In genomic region chr16:46721885-46722284, GRCh38 we compare ENCODE assay signal across 16 cellular contexts. TPM values are rescaled to one million over a fixed set of nuclear protein-coding genes. Genes with fewer than 3 reads are reported as not detected.
DNase-seq lines count a peak whose midpoint lies in the region; ATAC-seq and TF ChIP-seq lines count a peak whose summit lies in the region.
"Had no signal": no experiment of that assay in that cellular context is flagged by ENCODE, and none has a peak within 500 bp of the region (broad histone marks: within the 10 kb centered on the region; RNA-seq: fewer than 3 reads in every experiment).

No MANE protein-coding gene starts in this region.

- H3K36me3 ChIP-seq in heart left ventricle, result peaks cover 0 to 96% (median 6%) of the 10 kb centered on the region in 9 donors
- H3K36me3 ChIP-seq in psoas muscle (ENCODE audit: insufficient read depth in 1 of 2, low read depth in 1 of 2), result peaks cover 0 to 9% of the 10 kb centered on the region in 2 donors
- H3K36me3 ChIP-seq: HAP-1 had no signal

- no peak for TF ChIP-seq POLR2A in heart left ventricle (IDR thresholded peaks at IDR 0.05)

- 68 to 76% (median 71%) methylated on average over 4 of the region's 4 CpGs for WGBS in heart left ventricle, 4 donors
- WGBS in psoas muscle, 3 donors, result 39 to 58% (median 51%) methylated on average over 4 of the region's 4 CpGs

- peaks cover 0 to 8% (median 0%) of the 10 kb centered on the region in 12 donors for H3K4me1 ChIP-seq in heart left ventricle
- H3K4me1 ChIP-seq in psoas muscle, result peaks cover 4% of the 10 kb centered on the region
- H3K4me1 ChIP-seq: A549, HAP-1 had no signal

- intact Hi-C loops in heart left ventricle (cut with DNase I), result no loop called here
- intact Hi-C loops in Right ventricle myocardium inferior (cut with DNase I), result no loop called here
- intact Hi-C loops in psoas muscle (cut with DNase I), result no loop called here

- no peaks in the 10 kb centered on the region for H3K27me3 ChIP-seq in heart left ventricle
- H3K27me3 ChIP-seq in psoas muscle (ENCODE audit: insufficient read depth in 3 of 3, low read length in 2 of 3), result no peaks in the 10 kb centered on the region

- H3K9me3 ChIP-seq in heart left ventricle (peaks cover 0 to 9% (median 0%) of the 10 kb centered on the region in 12 donors), psoas muscle (no peaks in the 10 kb centered on the region)

- no peak for TF ChIP-seq CTCF in heart left ventricle (IDR thresholded peaks at IDR 0.05)
- TF ChIP-seq CTCF in psoas muscle (IDR thresholded peaks at IDR 0.05), result no peak

- ATAC-seq in heart left ventricle (peak; percentile 32 to 58 (median 37)), Right ventricle myocardium inferior (no peak), psoas muscle (peak; percentile 66 to 83 (median 76)), HG02571 (IDR thresholded peaks at IDR 0.05; ENCODE audit: unreplicated experiment) (no peak), GM18502 (IDR thresholded peaks at IDR 0.05; ENCODE audit: poor library complexity, unreplicated experiment) (no peak)
- ATAC-seq: A549 had no signal

- H3K27ac ChIP-seq in heart left ventricle, result no peak overlapping the region
- H3K27ac ChIP-seq in psoas muscle, result no peak overlapping the region
- H3K27ac ChIP-seq: 22Rv1, A549, GM23248 had no signal

- no peak overlapping the region for H3K4me3 ChIP-seq in heart left ventricle
- H3K4me3 ChIP-seq in psoas muscle, result no peak overlapping the region
- H3K4me3 ChIP-seq: A549, GM23248, HAP-1 had no signal

- peak; percentile 19 for DNase-seq in DMS 273 (lab: John Stamatoyannopoulos, UW; ENCODE audit: unreplicated experiment)
- no peak for DNase-seq in DMS 273 treated with DMSO at 0.1 percent for 48 hours (lab: John Stamatoyannopoulos, UW)
- no peak for DNase-seq in heart left ventricle
- DNase-seq in Right ventricle myocardium inferior (ENCODE audit: missing footprints), result no peak
- peak; percentile 73 for DNase-seq in mesenteric fat pad (ENCODE audit: low spot score)
- DNase-seq in psoas muscle, result no peak
- DNase-seq: AML-193; CD4-positive, alpha-beta memory T cell; GM23248; IMR-90 had no signal

RNA-seq across cellular contexts. Expression of gene MYLK3, which starts 26.3 kb away (rescaled TPM):
- total RNA-seq in heart left ventricle (100 to 1,000 TPM; 169 to 374 (median 257) TPM), Right ventricle myocardium inferior (261 TPM), mesenteric fat pad (0.58 TPM), psoas muscle (10 to 100 TPM; 13.2 to 41.1 (median 36.6) TPM)
- polyA plus RNA-seq in heart left ventricle (100 to 1,000 TPM in 1 of 2 donors, 10 to 100 TPM in 1; 76.4 to 133 TPM), psoas muscle (1 to 10 TPM; 1.4 to 6.8 (median 5.4) TPM)
- total RNA-seq: GM23248 had no signal
- polyA plus RNA-seq: CD14-positive monocyte; CD4-positive, alpha-beta memory T cell; GM23248 had no signal

RNA-seq across cellular contexts. Expression of gene ORC6, which starts 32.4 kb away (rescaled TPM):
- total RNA-seq in heart left ventricle, result 1 to 10 TPM; 1.3 to 4.3 (median 2.5) TPM
- polyA plus RNA-seq in heart left ventricle, result 1 to 10 TPM; 1.4 to 3.2 TPM
- total RNA-seq in Right ventricle myocardium inferior, result 2.5 TPM
- total RNA-seq in mesenteric fat pad, result 1.1 TPM
- under 1 TPM; 0.26 to 0.79 (median 0.34) TPM for total RNA-seq in psoas muscle
- 1 to 10 TPM in 2 of 3 donors, under 1 TPM in 1; 0.70 to 2.5 (median 1.6) TPM for polyA plus RNA-seq in psoas muscle

RNA-seq across cellular contexts. Expression of gene VPS35, which starts 32.9 kb away (rescaled TPM):
- total RNA-seq in heart left ventricle, result 100 to 1,000 TPM in 2 of 9 donors, 10 to 100 TPM in 7; 49.1 to 118 (median 88.7) TPM
- polyA plus RNA-seq in heart left ventricle, result 10 to 100 TPM; 16.7 to 53.0 TPM
- 86.9 TPM for total RNA-seq in Right ventricle myocardium inferior
- total RNA-seq in mesenteric fat pad, result 104 TPM
- 10 to 100 TPM; 29.9 to 49.8 (median 40.4) TPM for total RNA-seq in psoas muscle
- 10 to 100 TPM; 22.8 to 47.0 (median 23.5) TPM for polyA plus RNA-seq in psoas muscle

Comparison
In these comparisons a context has a peak if more than half of its experiments do, and no peak if none do; other contexts are left out.
1. DNase-seq: peak in DMS 273 (single experiment) and mesenteric fat pad (single experiment); none in DMS 273 treated with DMSO at 0.1 percent for 48 hours (single experiment), heart left ventricle (0 of 5), Right ventricle myocardium inferior (single experiment) and psoas muscle (0 of 2).
2. ATAC-seq: peak in heart left ventricle (4 of 4) and psoas muscle (4 of 4); none in Right ventricle myocardium inferior (single experiment), HG02571 (single experiment) and GM18502 (single experiment).